Comparison of ENCODE assay signal across 13 cellular contexts in the genomic region with DNA sequence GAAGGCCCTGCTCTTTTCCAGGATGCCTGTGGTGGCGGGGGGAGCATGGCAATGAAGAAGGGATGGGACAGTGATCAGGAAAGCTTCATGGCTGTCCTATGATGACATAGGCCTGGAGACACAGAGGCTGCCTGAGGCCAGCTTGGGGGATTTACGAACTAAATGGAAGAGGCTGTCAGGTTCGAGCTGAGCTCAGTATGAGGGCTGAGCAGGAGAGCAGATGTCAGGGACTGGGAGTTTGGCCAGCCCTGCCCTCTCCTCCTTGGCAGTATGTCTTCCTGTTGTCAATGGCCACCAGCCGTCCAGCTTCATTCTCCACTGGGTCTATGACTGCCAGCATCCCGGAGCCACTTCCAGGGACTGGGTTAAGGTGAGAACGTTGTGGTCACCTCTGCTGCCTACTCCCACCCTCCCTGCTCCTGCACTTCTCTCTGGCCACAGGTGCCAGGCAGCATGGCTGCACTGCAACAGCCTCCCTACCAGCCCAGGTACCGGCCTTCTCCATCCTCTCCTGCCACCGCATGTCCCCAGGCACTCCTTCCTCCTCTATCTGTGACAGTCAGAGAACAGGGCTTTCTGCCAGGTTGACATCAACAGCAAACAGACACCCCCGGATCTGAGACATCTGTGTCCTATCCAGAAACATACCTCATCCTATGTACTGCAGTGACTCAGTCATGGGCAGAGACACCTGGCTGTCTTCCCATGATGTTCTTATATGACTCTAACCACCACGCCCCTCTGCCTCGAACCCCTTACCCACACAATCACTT.
DNase-seq lines count a peak whose midpoint lies in the region; ATAC-seq and TF ChIP-seq lines count a peak whose summit lies in the region.
"Had no signal": no experiment of that assay in that cellular context is flagged by ENCODE, and none has a peak within 500 bp of the region (broad histone marks: within the 10 kb centered on the region; RNA-seq: fewer than 3 reads in every experiment).

No MANE protein-coding gene starts in this region.

- peak; percentile 13 for ATAC-seq in stimulated activated naive CD8-positive, alpha-beta T cell treated with anti-CD3 and anti-CD28 coated beads, Interleukin-15, amount 100 ng/mL, for 72 hours
- no peak for ATAC-seq in stimulated activated naive CD8-positive, alpha-beta T cell treated with anti-CD3 and anti-CD28 coated beads, Interleukin-15, Interleukin-2, amounts not matched to agents 100 U/mL and 50 U/mL, for 24 hours
- ATAC-seq: Right ventricle myocardium inferior had no signal

- no peak overlapping the region for H3K4me3 ChIP-seq in WERI-Rb-1 (ENCODE audit: low read depth, low read length)
- no peak overlapping the region for H3K4me3 ChIP-seq in fibroblast of lung (replicated peaks in 1 of 4; ENCODE audit: control extremely low read depth in 1 of 4, insufficient read depth in 1 of 4, low read depth in 3 of 4, low read length in 4 of 4)
- H3K4me3 ChIP-seq in effector memory CD4-positive, alpha-beta T cell (ENCODE audit: insufficient read depth, low read depth, low read length, poor library complexity, severe bottlenecking): no peak overlapping the region
- H3K4me3 ChIP-seq: GM23338 had no signal

- no peak for TF ChIP-seq CTCF in WERI-Rb-1 (IDR thresholded peaks at IDR 0.05; ENCODE audit: low read depth, low read length)
- no peak for TF ChIP-seq CTCF in fibroblast of lung (conservative IDR thresholded peaks at IDR 0.05 in 1 of 2, IDR thresholded peaks at IDR 0.05 in 1 of 2; ENCODE audit: low read depth in 1 of 2, low read length in 2 of 2)
- TF ChIP-seq CTCF in GM10248 (IDR thresholded peaks at IDR 0.05; ENCODE audit: control extremely low read depth, extremely low read depth, low read depth, missing control alignments): no peak

- no peaks in the 10 kb centered on the region for H3K36me3 ChIP-seq in WERI-Rb-1
- H3K36me3 ChIP-seq in fibroblast of lung (ENCODE audit: control insufficient read depth, insufficient read depth, low read length): no peaks in the 10 kb centered on the region
- no peaks in the 10 kb centered on the region for H3K36me3 ChIP-seq in effector memory CD4-positive, alpha-beta T cell (ENCODE audit: control insufficient read depth, insufficient read depth, low read length)

- no peak for DNase-seq in stimulated activated naive CD8-positive, alpha-beta T cell treated with anti-CD3 and anti-CD28 coated beads, Interleukin-15, amount 100 ng/mL, for 72 hours
- DNase-seq in stimulated activated naive CD8-positive, alpha-beta T cell treated with anti-CD3 and anti-CD28 coated beads, Interleukin-15, Interleukin-2, amounts not matched to agents 100 U/mL and 50 U/mL, for 24 hours: no peak
- DNase-seq in WERI-Rb-1 (peak; percentile 55), fibroblast of lung (ENCODE audit: low read depth in 2 of 2) (peak in 1 of 2 donors; percentile 65), NCI-H2171 treated with DMSO at 0.1 percent for 48 hours (lab: John Stamatoyannopoulos, UW) (no peak), HT-29 (ENCODE audit: low spot score) (no peak), GM10248 (ENCODE audit: extremely low spot score) (no peak)
- no peak for DNase-seq in effector memory CD4-positive, alpha-beta T cell
- DNase-seq: NK-92 treated with Interleukin-12 subunit alpha and Interleukin-12 subunit beta, amount 100 ng/mL, for 24 hours had no signal

- POLR2A ChIA-PET in GM10248 (lab: Yijun Ruan, JAX): no interaction called here

- no peak overlapping the region for H3K9ac ChIP-seq in fibroblast of lung (ENCODE audit: insufficient read depth, low read length)

- H3K9me3 ChIP-seq in WERI-Rb-1 (ENCODE audit: severe bottlenecking) (no peaks in the 10 kb centered on the region), fibroblast of lung (ENCODE audit: control insufficient read depth, insufficient read depth, low read depth, low read length) (no peaks in the 10 kb centered on the region)
- H3K9me3 ChIP-seq in effector memory CD4-positive, alpha-beta T cell (ENCODE audit: control insufficient read depth, low read length): no peaks in the 10 kb centered on the region

- no peaks in the 10 kb centered on the region for H3K4me1 Mint-ChIP-seq in stimulated activated naive CD8-positive, alpha-beta T cell treated with anti-CD3 and anti-CD28 coated beads, Interleukin-15, amount 100 ng/mL, for 72 hours
- H3K4me1 Mint-ChIP-seq: B cell had no signal

- H3K27me3 ChIP-seq in WERI-Rb-1 (ENCODE audit: insufficient read depth, low read depth, severe bottlenecking) (no peaks in the 10 kb centered on the region), fibroblast of lung (ENCODE audit: control insufficient read depth, insufficient read depth, low read length) (no peaks in the 10 kb centered on the region)
- H3K27me3 ChIP-seq in effector memory CD4-positive, alpha-beta T cell (replicated peaks; ENCODE audit: control insufficient read depth, insufficient read depth, low read length, poor library complexity, severe bottlenecking): no peaks in the 10 kb centered on the region

- H3K27ac ChIP-seq in WERI-Rb-1: 0 out of 2 replicates have a peak overlapping the region, but pooled peaks have one; percentile 34
- H3K27ac ChIP-seq in fibroblast of lung (ENCODE audit: insufficient read depth, low read length): no peak overlapping the region
- no peak overlapping the region for H3K27ac ChIP-seq in effector memory CD4-positive, alpha-beta T cell (ENCODE audit: insufficient read depth, low read length, poor library complexity, severe bottlenecking)

- peaks cover 14% of the 10 kb centered on the region for H3K27me3 Mint-ChIP-seq in stimulated activated naive CD8-positive, alpha-beta T cell treated with anti-CD3 and anti-CD28 coated beads, Interleukin-15, amount 100 ng/mL, for 72 hours

- no peak overlapping the region for H3K4me3 Mint-ChIP-seq in stimulated activated naive CD8-positive, alpha-beta T cell treated with anti-CD3 and anti-CD28 coated beads, Interleukin-15, amount 100 ng/mL, for 72 hours
- H3K4me3 Mint-ChIP-seq: B cell; GM23338; stimulated activated naive CD8-positive, alpha-beta T cell treated with anti-CD3 and anti-CD28 coated beads, Interleukin-15, Interleukin-2, amounts not matched to agents 100 ng/mL and 50 ng/mL, for 24 hours had no signal

- H3K4me2 ChIP-seq in fibroblast of lung (ENCODE audit: extremely low read depth, insufficient read depth, low read length): peak overlapping the region; percentile 9
- H3K4me2 ChIP-seq: GM23338 had no signal

- peaks cover 5% of the 10 kb centered on the region for H3K4me1 ChIP-seq in fibroblast of lung (ENCODE audit: control insufficient read depth, extremely low read depth, insufficient read depth, low read length)
- H3K4me1 ChIP-seq in effector memory CD4-positive, alpha-beta T cell (ENCODE audit: control insufficient read depth, insufficient read depth, low read length, poor library complexity, severe bottlenecking): no peaks in the 10 kb centered on the region

- no peak overlapping the region for H2AFZ ChIP-seq in fibroblast of lung (ENCODE audit: low read length)
- H2AFZ ChIP-seq: GM23338 had no signal

- H3K27ac Mint-ChIP-seq in stimulated activated naive CD8-positive, alpha-beta T cell treated with anti-CD3 and anti-CD28 coated beads, Interleukin-15, amount 100 ng/mL, for 72 hours: no peak overlapping the region
- H3K27ac Mint-ChIP-seq: B cell; stimulated activated naive CD8-positive, alpha-beta T cell treated with anti-CD3 and anti-CD28 coated beads, Interleukin-15, Interleukin-2, amounts not matched to agents 100 ng/mL and 50 ng/mL, for 24 hours had no signal

- H3K9me3 Mint-ChIP-seq in stimulated activated naive CD8-positive, alpha-beta T cell treated with anti-CD3 and anti-CD28 coated beads, Interleukin-15, amount 100 ng/mL, for 72 hours: peaks cover 0 to 4% of the 10 kb centered on the region in 2 donors
- H3K9me3 Mint-ChIP-seq: stimulated activated naive CD8-positive, alpha-beta T cell treated with anti-CD3 and anti-CD28 coated beads, Interleukin-15, Interleukin-2, amounts not matched to agents 100 ng/mL and 50 ng/mL, for 24 hours had no signal

- no peaks in the 10 kb centered on the region for H4K20me1 ChIP-seq in fibroblast of lung (ENCODE audit: control insufficient read depth, extremely low read depth, insufficient read depth, low read length)

- CTCF ChIA-PET in GM10248 (lab: Yijun Ruan, JAX): no interaction called here

- no peaks in the 10 kb centered on the region for H3K79me2 ChIP-seq in fibroblast of lung (ENCODE audit: control insufficient read depth, insufficient read depth, low read length)
